7 cellular contexts compared by ENCODE assay signal in genomic region chr6:31499648-31500047, GRCh38. TPM values are rescaled to one million over a fixed set of nuclear protein-coding genes. Genes with fewer than 3 reads are reported as not detected.
"Had no signal": no experiment of that assay in that cellular context is flagged by ENCODE, and none has a peak within 500 bp of the region (broad histone marks: within the 10 kb centered on the region; RNA-seq: fewer than 3 reads in every experiment).

No MANE protein-coding gene starts in this region.

RNA-seq across cellular contexts. Expression of gene MCCD1, which starts 29.1 kb away (rescaled TPM):
- total RNA-seq: gastroesophageal sphincter, lower leg skin, progenitor cell of endocrine pancreas, right cardiac atrium, SK-MEL-5, transverse colon had no signal
- polyA plus RNA-seq: right cardiac atrium, small intestine had no signal
